14 cellular contexts compared by ENCODE assay signal in genomic region chr6:159677226-159677901, GRCh38. TPM values are rescaled to one million over a fixed set of nuclear protein-coding genes. Genes with fewer than 3 reads are reported as not detected.
DNase-seq lines count a peak whose midpoint lies in the region; ATAC-seq, FAIRE-seq and TF ChIP-seq lines count a peak whose summit lies in the region.
"Had no signal": no experiment of that assay in that cellular context is flagged by ENCODE, and none has a peak within 500 bp of the region (broad histone marks: within the 10 kb centered on the region; RNA-seq: fewer than 3 reads in every experiment).

No MANE protein-coding gene starts in this region.

- H3K79me2 ChIP-seq in GM23248 (ENCODE audit: insufficient read depth), result no peaks in the 10 kb centered on the region

- H4K20me1 ChIP-seq in GM23248 (ENCODE audit: insufficient read depth), result no peaks in the 10 kb centered on the region

- no peak overlapping the region for H3K4me2 ChIP-seq in GM23248 (ENCODE audit: unreplicated experiment)

- no peak overlapping the region for H3K9ac ChIP-seq in GM23248

- H3K9me2 ChIP-seq in GM23248 (ENCODE audit: insufficient read depth), result no peaks in the 10 kb centered on the region

- H3K9me3 ChIP-seq in pancreas, result no peaks in the 10 kb centered on the region
- no peaks in the 10 kb centered on the region for H3K9me3 ChIP-seq in GM23248 (ENCODE audit: low read depth)

- H3K27ac ChIP-seq in foreskin keratinocyte (no peak overlapping the region), pancreas (no peak overlapping the region), GM23248 (no peak overlapping the region)

- in situ Hi-C loops in GM23248 (cut with MboI), result loop anchor here (25.0 kb wide), 1 partner anchor 785 kb away; no protein-coding TSS in a partner anchor

- H3K27me3 ChIP-seq in foreskin keratinocyte, result no peaks in the 10 kb centered on the region
- no peaks in the 10 kb centered on the region for H3K27me3 ChIP-seq in pancreas
- no peaks in the 10 kb centered on the region for H3K27me3 ChIP-seq in GM23248 (replicated peaks; ENCODE audit: insufficient read depth)

- DNase-seq in left ventricle myocardium superior (no peak), Right ventricle myocardium inferior (ENCODE audit: missing footprints) (no peak), foreskin keratinocyte (no peak), pancreas (no peak), GM23248 (no peak), ecto neural progenitor cell (ENCODE audit: low spot score) (no peak)
- DNase-seq in stimulated activated CD4-positive, alpha-beta T cell treated with anti-CD3 and anti-CD28 coated beads, Interleukin-15, amount 100 ng/mL, for 24 hours, result no peak
- DNase-seq: ACHN; C1 segment of cervical spinal cord; Calu3; CD4-positive, alpha-beta T cell; DMS 273 treated with DMSO at 0.1 percent for 48 hours had no signal

- whole genome bisulfite sequencing in pancreas, 2 donors, result 83 to 90% methylated on average over 2 of the region's 2 CpGs
- 12 to 20% methylated on average over 2 of the region's 2 CpGs for WGBS in GM23248 (ENCODE audit: low coverage in 1 of 2, low lambda C conversion rate in 2 of 2, missing lambda C conversion rate in 2 of 2), 2 experiments

- intact Hi-C loops in left ventricle myocardium superior (cut with micrococcal nuclease) (no loop called here), Right ventricle myocardium inferior (cut with DNase I) (no loop called here), pancreas (cut with DNase I) (no loop called here)

- peaks cover 8% of the 10 kb centered on the region for H3K4me1 ChIP-seq in foreskin keratinocyte
- peaks cover 0 to 11% (median 0%) of the 10 kb centered on the region in 3 donors for H3K4me1 ChIP-seq in pancreas
- peaks cover 17% of the 10 kb centered on the region for H3K4me1 ChIP-seq in GM23248 (ENCODE audit: insufficient read depth)

- ATAC-seq in left ventricle myocardium superior, result peak; percentile 15
- ATAC-seq in Right ventricle myocardium inferior, result no peak
- ATAC-seq in foreskin keratinocyte, result peak; percentile 35
- ATAC-seq in pancreas, result peak in 3 of 4 donors; percentile 6 to 38 (median 26)
- ATAC-seq: HCT116 had no signal

- H3F3A ChIP-seq in GM23248 (ENCODE audit: insufficient read depth), result peaks cover 24% of the 10 kb centered on the region

- FAIRE-seq in pancreas (lab: Jason Lieb, UNC), result no peak
- FAIRE-seq: H54 had no signal

- no peak overlapping the region for H3K4me3 ChIP-seq in pancreas
- no peak overlapping the region for H3K4me3 ChIP-seq in GM23248

- no peak overlapping the region for H2AFZ ChIP-seq in GM23248

- no peak for TF ChIP-seq CTCF in foreskin keratinocyte (conservative IDR thresholded peaks at IDR 0.05)
- TF ChIP-seq CTCF in pancreas (IDR thresholded peaks at IDR 0.05), result no peak

- H3K36me3 ChIP-seq in pancreas, result peaks cover 6 to 27% (median 13%) of the 10 kb centered on the region in 3 donors
- H3K36me3 ChIP-seq in GM23248 (ENCODE audit: low read depth), result no peaks in the 10 kb centered on the region; the same call in 1 of the 2 replicates

RNA-seq across cellular contexts. Expression of gene SOD2, which starts 15.7 kb away (rescaled TPM):
- 1,053 TPM for total RNA-seq in left ventricle myocardium superior
- 1,072 TPM for total RNA-seq in Right ventricle myocardium inferior
- total RNA-seq in foreskin keratinocyte, result 55.9 and 62.0 TPM in 2 replicates
- 26.1 and 27.0 TPM in 2 replicates for polyA plus RNA-seq in foreskin keratinocyte
- 100 to 1,000 TPM; 155 to 792 (median 241) TPM for total RNA-seq in pancreas
- polyA plus RNA-seq in pancreas, result 100 to 1,000 TPM in 1 of 2 donors, 10 to 100 TPM in 1; 97.7 to 162 TPM
- total RNA-seq in GM23248 (2014; rRNA removed; shearing (Covaris generic)), result 62.6 and 74.0 TPM in 2 replicates
- 52.6 and 53.1 TPM in 2 replicates for polyA plus RNA-seq in GM23248 (2016; fragmentation: Nextera tagmentation; extraction: Ambion mirVana)

RNA-seq across cellular contexts. Expression of gene WTAP, which starts 49.9 kb away (rescaled TPM):
- total RNA-seq in left ventricle myocardium superior, result 46.4 TPM
- total RNA-seq in Right ventricle myocardium inferior, result 45.9 TPM
- 88.3 and 100 TPM in 2 replicates for total RNA-seq in foreskin keratinocyte
- polyA plus RNA-seq in foreskin keratinocyte, result 60.2 and 74.5 TPM in 2 replicates
- 10 to 100 TPM; 35.6 to 51.4 (median 42.8) TPM for total RNA-seq in pancreas
- polyA plus RNA-seq in pancreas, result 10 to 100 TPM; 55.4 to 85.6 TPM
- 57.8 and 64.8 TPM in 2 replicates for total RNA-seq in GM23248 (2014; rRNA removed; shearing (Covaris generic))
- polyA plus RNA-seq in GM23248 (2016; fragmentation: Nextera tagmentation; extraction: Ambion mirVana), result 87.8 and 89.8 TPM in 2 replicates
